ENCODE assay signal across 1 cellular context in genomic region chr6:34514593-34515472, GRCh38.
TF ChIP-seq lines count a peak whose summit lies in the region.

No MANE protein-coding gene starts in this region.

TF ChIP-seq in K562, 482 proteins besides CTCF, POLR2A, EP300 and RAD21 (continued from another document and continues in another):
- TF ChIP-seq ZNF24 (IDR thresholded peaks at IDR 0.05) (no peak), KDM4B (IDR thresholded peaks at IDR 0.05; ENCODE audit: borderline replicate concordance in 2 of 2, low read depth in 1 of 2) (no peak), HMG20B (CRISPR knock-in tag; IDR thresholded peaks at IDR 0.05) (no peak), SP1 (CRISPR knock-in tag; IDR thresholded peaks at IDR 0.05) (no peak), ZNF398 (CRISPR knock-in tag; IDR thresholded peaks at IDR 0.05) (no peak), MXI1 (IDR thresholded peaks at IDR 0.05; ENCODE audit: low read depth, low read length) (0 out of 2 replicates have a peak, but pooled peaks have one; percentile 17), HNRNPLL (IDR thresholded peaks at IDR 0.05; ENCODE audit: low read depth, low read length, poor library complexity, severe bottlenecking) (peak; percentile 15), CSDE1 (IDR thresholded peaks at IDR 0.05) (peak in 1 of 2 experiments; percentile 51; a peak in 1 of 4 replicates), CUX1 (CRISPR knock-in tag; IDR thresholded peaks at IDR 0.05) (no peak), ZNF384 (IDR thresholded peaks at IDR 0.05; ENCODE audit: low read depth, low read length) (no peak), ZNF584 (CRISPR knock-in tag; IDR thresholded peaks at IDR 0.05; ENCODE audit: low read depth) (no peak), TCF3 (CRISPR knock-in tag; IDR thresholded peaks at IDR 0.05) (no peak), GATAD2A (IDR thresholded peaks at IDR 0.05) (no peak), ZC3H8 (IDR thresholded peaks at IDR 0.05) (no peak), ELF1 (tag; IDR thresholded peaks at IDR 0.05) (no peak), ZNF3 (CRISPR knock-in tag; IDR thresholded peaks at IDR 0.05) (no peak), HES1 (IDR thresholded peaks at IDR 0.05; ENCODE audit: low read depth) (no peak), STAG1 (CRISPR knock-in tag; IDR thresholded peaks at IDR 0.05; ENCODE audit: borderline replicate concordance) (peak; percentile 38; the same call in 1 of the 2 replicates), POLR3G (IDR thresholded peaks at IDR 0.05; ENCODE audit: extremely low read depth, insufficient read length, insufficient replicate concordance) (no peak), PCBP1 (IDR thresholded peaks at IDR 0.05; ENCODE audit: low read depth, low read length, poor library complexity, severe bottlenecking) (peak; percentile 53), MTA1 (IDR thresholded peaks at IDR 0.05; ENCODE audit: borderline replicate concordance) (no peak), POLR2H (tag; IDR thresholded peaks at IDR 0.05; ENCODE audit: low read depth) (no peak), ZNF143 (CRISPR knock-in tag; IDR thresholded peaks at IDR 0.05) (no peak), ZNF407 (IDR thresholded peaks at IDR 0.05; ENCODE audit: low read depth) (no peak), RBM14 (IDR thresholded peaks at IDR 0.05; ENCODE audit: borderline replicate concordance, insufficient read depth, low read depth, low read length) (no peak), GABPB1 (CRISPR knock-in tag; IDR thresholded peaks at IDR 0.05) (0 out of 2 replicates have a peak, but pooled peaks have one; percentile 35), STAT5A (IDR thresholded peaks at IDR 0.05; ENCODE audit: borderline replicate concordance, low read length) (no peak), ZBTB8A (IDR thresholded peaks at IDR 0.05; ENCODE audit: partially characterized antibody) (no peak)
- TF ChIP-seq, protein P1, sequence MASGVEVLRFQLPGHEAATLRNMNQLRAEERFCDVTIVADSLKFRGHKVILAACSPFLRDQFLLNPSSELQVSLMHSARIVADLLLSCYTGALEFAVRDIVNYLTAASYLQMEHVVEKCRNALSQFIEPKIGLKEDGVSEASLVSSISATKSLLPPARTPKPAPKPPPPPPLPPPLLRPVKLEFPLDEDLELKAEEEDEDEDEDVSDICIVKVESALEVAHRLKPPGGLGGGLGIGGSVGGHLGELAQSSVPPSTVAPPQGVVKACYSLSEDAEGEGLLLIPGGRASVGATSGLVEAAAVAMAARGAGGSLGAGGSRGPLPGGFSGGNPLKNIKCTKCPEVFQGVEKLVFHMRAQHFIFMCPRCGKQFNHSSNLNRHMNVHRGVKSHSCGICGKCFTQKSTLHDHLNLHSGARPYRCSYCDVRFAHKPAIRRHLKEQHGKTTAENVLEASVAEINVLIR (CRISPR knock-in tag; IDR thresholded peaks at IDR 0.05): no peak
- TF ChIP-seq, protein P2, sequence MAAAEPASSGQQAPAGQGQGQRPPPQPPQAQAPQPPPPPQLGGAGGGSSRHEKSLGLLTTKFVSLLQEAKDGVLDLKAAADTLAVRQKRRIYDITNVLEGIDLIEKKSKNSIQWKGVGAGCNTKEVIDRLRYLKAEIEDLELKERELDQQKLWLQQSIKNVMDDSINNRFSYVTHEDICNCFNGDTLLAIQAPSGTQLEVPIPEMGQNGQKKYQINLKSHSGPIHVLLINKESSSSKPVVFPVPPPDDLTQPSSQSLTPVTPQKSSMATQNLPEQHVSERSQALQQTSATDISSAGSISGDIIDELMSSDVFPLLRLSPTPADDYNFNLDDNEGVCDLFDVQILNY (CRISPR knock-in tag; IDR thresholded peaks at IDR 0.05): no peak
- TF ChIP-seq, protein P3, sequence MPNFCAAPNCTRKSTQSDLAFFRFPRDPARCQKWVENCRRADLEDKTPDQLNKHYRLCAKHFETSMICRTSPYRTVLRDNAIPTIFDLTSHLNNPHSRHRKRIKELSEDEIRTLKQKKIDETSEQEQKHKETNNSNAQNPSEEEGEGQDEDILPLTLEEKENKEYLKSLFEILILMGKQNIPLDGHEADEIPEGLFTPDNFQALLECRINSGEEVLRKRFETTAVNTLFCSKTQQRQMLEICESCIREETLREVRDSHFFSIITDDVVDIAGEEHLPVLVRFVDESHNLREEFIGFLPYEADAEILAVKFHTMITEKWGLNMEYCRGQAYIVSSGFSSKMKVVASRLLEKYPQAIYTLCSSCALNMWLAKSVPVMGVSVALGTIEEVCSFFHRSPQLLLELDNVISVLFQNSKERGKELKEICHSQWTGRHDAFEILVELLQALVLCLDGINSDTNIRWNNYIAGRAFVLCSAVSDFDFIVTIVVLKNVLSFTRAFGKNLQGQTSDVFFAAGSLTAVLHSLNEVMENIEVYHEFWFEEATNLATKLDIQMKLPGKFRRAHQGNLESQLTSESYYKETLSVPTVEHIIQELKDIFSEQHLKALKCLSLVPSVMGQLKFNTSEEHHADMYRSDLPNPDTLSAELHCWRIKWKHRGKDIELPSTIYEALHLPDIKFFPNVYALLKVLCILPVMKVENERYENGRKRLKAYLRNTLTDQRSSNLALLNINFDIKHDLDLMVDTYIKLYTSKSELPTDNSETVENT (CRISPR knock-in tag; IDR thresholded peaks at IDR 0.05): no peak
- TF ChIP-seq, protein P4, sequence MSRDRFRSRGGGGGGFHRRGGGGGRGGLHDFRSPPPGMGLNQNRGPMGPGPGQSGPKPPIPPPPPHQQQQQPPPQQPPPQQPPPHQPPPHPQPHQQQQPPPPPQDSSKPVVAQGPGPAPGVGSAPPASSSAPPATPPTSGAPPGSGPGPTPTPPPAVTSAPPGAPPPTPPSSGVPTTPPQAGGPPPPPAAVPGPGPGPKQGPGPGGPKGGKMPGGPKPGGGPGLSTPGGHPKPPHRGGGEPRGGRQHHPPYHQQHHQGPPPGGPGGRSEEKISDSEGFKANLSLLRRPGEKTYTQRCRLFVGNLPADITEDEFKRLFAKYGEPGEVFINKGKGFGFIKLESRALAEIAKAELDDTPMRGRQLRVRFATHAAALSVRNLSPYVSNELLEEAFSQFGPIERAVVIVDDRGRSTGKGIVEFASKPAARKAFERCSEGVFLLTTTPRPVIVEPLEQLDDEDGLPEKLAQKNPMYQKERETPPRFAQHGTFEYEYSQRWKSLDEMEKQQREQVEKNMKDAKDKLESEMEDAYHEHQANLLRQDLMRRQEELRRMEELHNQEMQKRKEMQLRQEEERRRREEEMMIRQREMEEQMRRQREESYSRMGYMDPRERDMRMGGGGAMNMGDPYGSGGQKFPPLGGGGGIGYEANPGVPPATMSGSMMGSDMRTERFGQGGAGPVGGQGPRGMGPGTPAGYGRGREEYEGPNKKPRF (IDR thresholded peaks at IDR 0.05; ENCODE audit: low read depth, low read length): no peak
- TF ChIP-seq, protein P5, sequence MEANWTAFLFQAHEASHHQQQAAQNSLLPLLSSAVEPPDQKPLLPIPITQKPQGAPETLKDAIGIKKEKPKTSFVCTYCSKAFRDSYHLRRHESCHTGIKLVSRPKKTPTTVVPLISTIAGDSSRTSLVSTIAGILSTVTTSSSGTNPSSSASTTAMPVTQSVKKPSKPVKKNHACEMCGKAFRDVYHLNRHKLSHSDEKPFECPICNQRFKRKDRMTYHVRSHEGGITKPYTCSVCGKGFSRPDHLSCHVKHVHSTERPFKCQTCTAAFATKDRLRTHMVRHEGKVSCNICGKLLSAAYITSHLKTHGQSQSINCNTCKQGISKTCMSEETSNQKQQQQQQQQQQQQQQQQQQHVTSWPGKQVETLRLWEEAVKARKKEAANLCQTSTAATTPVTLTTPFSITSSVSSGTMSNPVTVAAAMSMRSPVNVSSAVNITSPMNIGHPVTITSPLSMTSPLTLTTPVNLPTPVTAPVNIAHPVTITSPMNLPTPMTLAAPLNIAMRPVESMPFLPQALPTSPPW (CRISPR knock-in tag; IDR thresholded peaks at IDR 0.05): peak; percentile 9; the same call in 1 of the 2 replicates
